Comparison of ENCODE assay signal across 8 cellular contexts in the genomic region with DNA sequence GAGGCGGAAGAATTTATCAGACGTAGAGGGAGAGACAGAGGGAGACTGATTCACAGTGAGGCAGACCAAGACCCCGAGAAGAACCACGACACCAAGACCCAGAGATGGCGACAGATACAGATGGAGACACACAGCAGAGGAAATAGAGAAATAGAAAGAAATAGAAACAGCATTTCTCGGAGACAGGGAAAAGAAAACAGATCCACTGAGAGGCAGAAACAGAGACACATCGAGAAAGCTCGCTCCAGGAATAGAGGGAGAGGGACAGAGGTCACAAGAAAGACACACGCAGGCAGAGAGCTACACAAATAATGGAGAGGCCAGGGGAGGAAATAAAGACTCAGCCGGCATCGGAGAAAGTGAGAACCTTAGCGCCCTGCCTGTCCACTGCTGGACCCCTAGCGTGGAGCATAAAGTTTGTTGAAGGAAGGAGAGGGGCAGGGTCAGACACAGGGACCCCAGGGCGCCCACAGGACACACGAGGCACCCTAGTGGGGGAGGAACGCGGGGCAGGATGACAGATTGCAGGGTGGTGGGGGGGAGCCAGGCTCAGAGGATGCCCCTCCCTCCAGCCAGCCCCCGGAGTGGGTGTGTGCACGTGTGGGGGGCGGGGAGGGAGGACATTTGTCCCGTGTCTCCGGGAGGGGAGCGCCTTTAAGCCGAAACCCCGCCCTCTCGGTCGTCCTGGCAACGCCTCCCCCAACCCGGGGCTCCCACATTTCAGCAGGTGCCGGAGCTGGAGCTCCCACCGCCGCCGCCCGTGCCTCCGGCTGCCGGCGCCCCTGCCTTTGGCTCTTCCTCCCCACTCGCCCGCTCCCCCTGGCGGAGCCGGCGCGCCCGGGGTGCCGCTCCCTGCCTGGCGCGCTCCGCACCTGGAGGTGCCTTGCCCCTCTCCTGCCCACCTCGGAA. TPM values are rescaled to one million over a fixed set of nuclear protein-coding genes. Genes with fewer than 3 reads are reported as not detected.
DNase-seq lines count a peak whose midpoint lies in the region; ATAC-seq and TF ChIP-seq lines count a peak whose summit lies in the region.

A gene (plus strand): TSS at position 716 of the 909 bp plus-strand sequence. CDS start 298 bp downstream, outside the sequence.

- TF ChIP-seq CTCF in foreskin fibroblast (IDR thresholded peaks at IDR 0.05; ENCODE audit: low read depth, low read length) (peak; percentile 48), ovary (IDR thresholded peaks at IDR 0.05) (no peak), omental fat pad (IDR thresholded peaks at IDR 0.05) (no peak)

- TF ChIP-seq POLR2A in ovary (IDR thresholded peaks at IDR 0.05) = no peak

- DNase-seq in Daoy (ENCODE audit: low read depth) (peak; percentile 66), NCI-H2227 (lab: John Stamatoyannopoulos, UW; ENCODE audit: unreplicated experiment) (peak; percentile 97), foreskin fibroblast (peak in 1 of 2 donors; percentile 59), ovary (peak in 3 of 5 donors; percentile 31 to 53 (median 40)), foreskin melanocyte (no peak), omental fat pad (ENCODE audit: low spot score) (no peak), putamen (ENCODE audit: low spot score) (no peak)
- peak; percentile 43 for DNase-seq in activated T-cell treated with anti-CD3 and anti-CD28 coated beads, Interleukin-2, amount 50 U/mL, for 4 hours

- peaks cover 33% of the 10 kb centered on the region for H3K27me3 Mint-ChIP-seq in activated T-cell treated with anti-CD3 and anti-CD28 coated beads, Interleukin-2, amount 50 U/mL, for 4 hours (ENCODE audit: low read depth)

- no peaks in the 10 kb centered on the region for H3K27me3 ChIP-seq in ovary

- intact Hi-C loops in ovary (cut with DNase I) = no loop called here

- peaks cover 30% of the 10 kb centered on the region for H3K4me1 Mint-ChIP-seq in activated T-cell treated with anti-CD3 and anti-CD28 coated beads, Interleukin-2, amount 50 U/mL, for 4 hours (ENCODE audit: low read depth)

- 1 to 2% (median 2%) methylated on average over 38 to 49 of the region's 49 CpGs for WGBS in ovary, 3 donors

- no peaks in the 10 kb centered on the region for H3K9me3 Mint-ChIP-seq in activated T-cell treated with anti-CD3 and anti-CD28 coated beads, Interleukin-2, amount 50 U/mL, for 4 hours

- no peaks in the 10 kb centered on the region for H3K36me3 ChIP-seq in ovary

- peak within 1 kb of the TSS; percentile 23 for H3K4me3 Mint-ChIP-seq in activated T-cell treated with anti-CD3 and anti-CD28 coated beads, Interleukin-2, amount 50 U/mL, for 4 hours

- H3K4me1 ChIP-seq in ovary (ENCODE audit: insufficient read depth) = peaks cover 6% of the 10 kb centered on the region

- ATAC-seq in activated T-cell treated with anti-CD3 and anti-CD28 coated beads, Interleukin-2, amount 50 U/mL, for 4 hours = peak; percentile 44 to 50
- no peak for ATAC-seq in omental fat pad (ENCODE audit: low FRiP score)

- H3K4me3 ChIP-seq in foreskin fibroblast (ENCODE audit: low read depth in 1 of 2, low read length in 2 of 2) = peak within 1 kb of the TSS; percentile 35 to 49
- peak within 1 kb of the TSS; percentile 9 for H3K4me3 ChIP-seq in ovary

- H3K9me3 ChIP-seq in ovary = no peaks in the 10 kb centered on the region

- TF ChIP-seq EP300 in ovary (IDR thresholded peaks at IDR 0.05) = no peak

- H3K36me3 Mint-ChIP-seq in activated T-cell treated with anti-CD3 and anti-CD28 coated beads, Interleukin-2, amount 50 U/mL, for 4 hours (ENCODE audit: insufficient read depth) = no peaks in the 10 kb centered on the region

- no peak within 1 kb of the TSS for H3K27ac ChIP-seq in ovary

RNA-seq across cellular contexts. Expression of the gene that starts here (rescaled TPM):
- not detected in 2 replicates for total RNA-seq in Daoy (2014; rRNA removed; shearing (Covaris generic))
- not detected for total RNA-seq in activated T-cell treated with anti-CD3 and anti-CD28 coated beads, Interleukin-2, amount 50 U/mL, for 4 hours
- under 1 TPM in 1 of 7 donors, not detected in 6; 0.08 TPM for total RNA-seq in ovary
- under 1 TPM in 1 of 2 donors, not detected in 1; 0.04 TPM for polyA plus RNA-seq in ovary
- total RNA-seq in omental fat pad = not detected

Comparison
In these comparisons a context has a peak if more than half of its experiments do, and no peak if none do; other contexts are left out.
1. Peak in DNase-seq in Daoy; RNA of the gene not detected or under 1 TPM.
2. Peak in DNase-seq and ATAC-seq in activated T-cell treated with anti-CD3 and anti-CD28 coated beads, Interleukin-2, amount 50 U/mL, for 4 hours; RNA of the gene not detected or under 1 TPM.
3. Peak in DNase-seq and H3K4me3 ChIP-seq in ovary; RNA of the gene not detected or under 1 TPM.